ENCODE assay signal across 8 cellular contexts in genomic region chr16:15643453-15644305, GRCh38. TPM values are rescaled to one million over a fixed set of nuclear protein-coding genes. Genes with fewer than 3 reads are reported as not detected.
DNase-seq lines count a peak whose midpoint lies in the region; ATAC-seq and FAIRE-seq lines count a peak whose summit lies in the region.

No MANE protein-coding gene starts in this region.

- no peak overlapping the region for H4K8ac ChIP-seq in neuronal stem cell (ENCODE audit: low read depth, low read length)

- H2BK15ac ChIP-seq in neuronal stem cell (ENCODE audit: low read length) = no peak overlapping the region

- no peak overlapping the region for H2BK5ac ChIP-seq in neuronal stem cell (ENCODE audit: low read length)

- no peak overlapping the region for H3K14ac ChIP-seq in neuronal stem cell (ENCODE audit: low read length)

- H3K4me2 ChIP-seq in neuronal stem cell (ENCODE audit: insufficient read depth, low read length, poor library complexity, severe bottlenecking) = peak overlapping the region; percentile 60

- no peak overlapping the region for H2BK12ac ChIP-seq in neuronal stem cell (ENCODE audit: low read length)

- H3K27ac ChIP-seq in neuronal stem cell (replicated peaks; ENCODE audit: low read length) = peak overlapping the region; percentile 41

- H3K18ac ChIP-seq in neuronal stem cell (ENCODE audit: low read length) = no peak overlapping the region

- peaks cover 3% of the 10 kb centered on the region for H3K79me1 ChIP-seq in neuronal stem cell (ENCODE audit: low read depth, low read length)

- H3K27me3 ChIP-seq in neuronal stem cell (ENCODE audit: control insufficient read depth in 3 of 3, insufficient read depth in 3 of 3, low read depth in 1 of 3, low read length in 3 of 3) = no peaks in the 10 kb centered on the region

- no CpG with 5 or more reads among the region's 22 CpGs for WGBS in neuronal stem cell (ENCODE audit: extremely low coverage in 2 of 2, insufficient read length in 2 of 2, insufficient replicate concordance in 1 of 2), 2 donors

- H3K4ac ChIP-seq in neuronal stem cell (ENCODE audit: low read length) = no peak overlapping the region

- H3K4me1 ChIP-seq in neuronal stem cell (ENCODE audit: control insufficient read depth in 2 of 2, insufficient read depth in 1 of 2, low read depth in 1 of 2, low read length in 2 of 2) = peaks cover 5 to 11% of the 10 kb centered on the region in 2 donors

- no peak overlapping the region for H2AK5ac ChIP-seq in neuronal stem cell (ENCODE audit: low read depth, low read length)

- H4K91ac ChIP-seq in neuronal stem cell (ENCODE audit: low read depth, low read length, poor library complexity) = no peak overlapping the region

- H3K9me3 ChIP-seq in neuronal stem cell (replicated peaks in 1 of 2; ENCODE audit: control insufficient read depth in 2 of 2, insufficient read depth in 1 of 2, low read depth in 1 of 2, low read length in 2 of 2) = no peaks in the 10 kb centered on the region

- DNase-seq in DMS79 (lab: John Stamatoyannopoulos, UW) = peak; percentile 58
- peak; percentile 55 for DNase-seq in HS-5 (ENCODE audit: low read depth)
- peak; percentile 42 to 64 for DNase-seq in NOMO-1 (lab: John Stamatoyannopoulos, UW; ENCODE audit: unreplicated experiment in 2 of 2)
- peak; percentile 68 for DNase-seq in activated effector memory CD4-positive, alpha-beta T cell treated with anti-CD3 and anti-CD28 coated beads, Interleukin-2, amount 50 U/mL, for 16 hours
- peak; percentile 39 to 63 for DNase-seq in frontal cortex (ENCODE audit: low spot score in 2 of 2)
- no peak for DNase-seq in neuronal stem cell (ENCODE audit: low spot score)
- no peak for DNase-seq in effector CD8-positive, alpha-beta T cell (lab: John Stamatoyannopoulos, UW)

- no peak for FAIRE-seq in frontal cortex (lab: Jason Lieb, UNC)

- H2BK120ac ChIP-seq in neuronal stem cell (ENCODE audit: low read depth, low read length) = no peak overlapping the region

- H3K9ac ChIP-seq in neuronal stem cell (ENCODE audit: low read depth, low read length, poor library complexity) = no peak overlapping the region

- H2AFZ ChIP-seq in neuronal stem cell (ENCODE audit: low read length) = peak overlapping the region; percentile 97

- no peak for ATAC-seq in HG02870 (IDR thresholded peaks at IDR 0.05; ENCODE audit: unreplicated experiment)

- H3K36me3 ChIP-seq in neuronal stem cell (replicated peaks in 1 of 2; ENCODE audit: control insufficient read depth in 2 of 2, insufficient read depth in 2 of 2, low read length in 2 of 2) = peaks cover 2 to 7% of the 10 kb centered on the region in 2 donors

- H3K4me3 ChIP-seq in neuronal stem cell (ENCODE audit: low read length in 2 of 2) = peak overlapping the region; percentile 87 to 96

- no peak overlapping the region for H3K23ac ChIP-seq in neuronal stem cell (ENCODE audit: low read depth, low read length, poor library complexity)

RNA-seq across cellular contexts. Expression of gene MARF1, which starts 0.7 kb away (rescaled TPM):
- total RNA-seq in frontal cortex = 20.4 TPM
- 11.6 TPM for polyA plus RNA-seq in neuronal stem cell (2013, experiment 1 of 2)
- 12.5 TPM for polyA plus RNA-seq in neuronal stem cell (2013, experiment 2 of 2)

RNA-seq across cellular contexts. Expression of gene NDE1, which starts 6.4 kb away (rescaled TPM):
- 4.1 TPM for total RNA-seq in frontal cortex
- 50.4 TPM for polyA plus RNA-seq in neuronal stem cell (2013, experiment 1 of 2)
- polyA plus RNA-seq in neuronal stem cell (2013, experiment 2 of 2) = 51.2 TPM

Comparison
In these comparisons a context has a peak if more than half of its experiments do, and no peak if none do; other contexts are left out.
1. DNase-seq: peak in DMS79 (single experiment), HS-5 (single experiment), NOMO-1 (2 of 2), activated effector memory CD4-positive, alpha-beta T cell treated with anti-CD3 and anti-CD28 coated beads, Interleukin-2, amount 50 U/mL, for 16 hours (single experiment) and frontal cortex (2 of 2); none in neuronal stem cell (single experiment) and effector CD8-positive, alpha-beta T cell (single experiment).